In genomic region chr19:3505598-3506383, GRCh38 we compare ENCODE assay signal across 8 cellular contexts. TPM values are rescaled to one million over a fixed set of nuclear protein-coding genes. Genes with fewer than 3 reads are reported as not detected.
DNase-seq lines count a peak whose midpoint lies in the region; ATAC-seq and TF ChIP-seq lines count a peak whose summit lies in the region.

Gene FZR1, plus strand, starts transcription at chr19:3506311. Its CDS starts 16,679 bp downstream, at chr19:3522990.

- H3K4me1 Mint-ChIP-seq in activated B cell treated with CpG ODN at 0.5 μM for 24 hours, result peaks cover 47% of the 10 kb centered on the region

- TF ChIP-seq CTCF in AG04450 (IDR thresholded peaks at IDR 0.05; ENCODE audit: low read depth, low read length) (no peak), activated B cell treated with CpG ODN at 0.5 μM for 24 hours (IDR thresholded peaks at IDR 0.05) (no peak)

- DNase-seq in AG04450 (ENCODE audit: low read depth, low spot score) (peak; percentile 95), NCI-H226 (peak; percentile 95), activated B cell treated with CpG ODN at 0.5 μM for 24 hours (peak; percentile 98), caudate nucleus (lab: John Stamatoyannopoulos, UW) (peak; percentile 62 to 100 (median 98)), inferior parietal cortex (ENCODE audit: extremely low spot score) (peak; percentile 99)
- peak; percentile 98 to 99 for DNase-seq in stimulated activated CD4-positive, alpha-beta T cell treated with anti-CD3 and anti-CD28 coated beads, Interleukin-12 subunit alpha, Interleukin-12 subunit beta, amount 100 ng/mL, for 24 hours (ENCODE audit: low read depth in 2 of 2)

- peak within 1 kb of the TSS; percentile 96 for H3K27ac Mint-ChIP-seq in activated B cell treated with CpG ODN at 0.5 μM for 24 hours

- peak within 1 kb of the TSS; percentile 89 for H3K4me3 ChIP-seq in AG04450 (ENCODE audit: low read depth, low read length)

- H3K27ac ChIP-seq in AG04450 (ENCODE audit: low read depth, low read length), result no peak within 1 kb of the TSS
- peak within 1 kb of the TSS; percentile 72 for H3K27ac ChIP-seq in caudate nucleus (ENCODE audit: low read depth, low read length)

- peak; percentile 85 for ATAC-seq in GM18909 (IDR thresholded peaks at IDR 0.05; ENCODE audit: poor library complexity, unreplicated experiment)
- ATAC-seq in HG03175 (IDR thresholded peaks at IDR 0.05; ENCODE audit: unreplicated experiment), result peak; percentile 94
- ATAC-seq in activated B cell treated with CpG ODN at 0.5 μM for 24 hours (ENCODE audit: low read depth), result peak; percentile 91

- H3K9me3 ChIP-seq in AG04450 (ENCODE audit: control insufficient read depth, insufficient read depth, low read length), result no peaks in the 10 kb centered on the region; the same call in 1 of the 2 replicates

- no peaks in the 10 kb centered on the region for H3K27me3 ChIP-seq in AG04450 (ENCODE audit: control insufficient read depth, insufficient read depth, low read length)

- H3K4me3 Mint-ChIP-seq in activated B cell treated with CpG ODN at 0.5 μM for 24 hours, result peak within 1 kb of the TSS; percentile 91

- intact Hi-C loops in activated B cell treated with CpG ODN at 0.5 μM for 24 hours (cut with micrococcal nuclease), result loop anchor here (1.0 to 10.0 kb wide), 9 partner anchors 52 to 949 kb away; partner anchors contain the start of genes APBA3, CACTIN, CHAF1A and HMG20B

- H3K36me3 Mint-ChIP-seq in activated B cell treated with CpG ODN at 0.5 μM for 24 hours (ENCODE audit: low read depth), result peaks cover 27% of the 10 kb centered on the region

- CTCF ChIA-PET in AG04450 (lab: Charles Lee), result interaction anchor here (0.6 to 1.4 kb wide), 2 partner anchors 20 to 21 kb away, joined by 3 to 4 read pairs; no protein-coding TSS in a partner anchor
- CTCF ChIA-PET in activated B cell treated with CpG ODN at 0.5 μM for 24 hours (lab: Charles Lee), result no interaction called here

- H3K27me3 Mint-ChIP-seq in activated B cell treated with CpG ODN at 0.5 μM for 24 hours, result no peaks in the 10 kb centered on the region

- POLR2A ChIA-PET in AG04450 (lab: Yijun Ruan, JAX), result interaction anchor here (0.6 to 0.9 kb wide), 2 partner anchors 27 to 76 kb away, joined by 3 read pairs; no protein-coding TSS in a partner anchor
- POLR2A ChIA-PET in activated B cell treated with CpG ODN at 0.5 μM for 24 hours (lab: Charles Lee), result interaction anchor here (1.1 to 1.4 kb wide), 3 partner anchors 12 to 71 kb away, joined by 3 read pairs; no protein-coding TSS in a partner anchor

- H3K9me3 Mint-ChIP-seq in activated B cell treated with CpG ODN at 0.5 μM for 24 hours, result no peaks in the 10 kb centered on the region

RNA-seq across cellular contexts. Expression of gene FZR1, which starts in this region (rescaled TPM):
- 21.2 and 31.3 TPM in 2 replicates for polyA plus RNA-seq in AG04450 (2011; rRNA removed)
- 16.5 and 28.0 TPM in 2 replicates for polyA minus RNA-seq in AG04450 (2011; rRNA and poly(A)+ RNA removed)
- 53.5 and 66.0 TPM in 2 replicates for total RNA-seq in activated B cell treated with CpG ODN at 0.5 μM for 24 hours
